Comparison of ENCODE assay signal across 12 cellular contexts in genomic region chr1:201502511-201502857, GRCh38. TPM values are rescaled to one million over a fixed set of nuclear protein-coding genes. Genes with fewer than 3 reads are reported as not detected.
A peak's percentile ranks its signal among the peaks of the same experiment; 100 is the strongest.
DNase-seq lines count a peak whose midpoint lies in the region; ATAC-seq, FAIRE-seq and TF ChIP-seq lines count a peak whose summit lies in the region.
"Had no signal": no experiment of that assay in that cellular context is flagged by ENCODE, and none has a peak within 500 bp of the region (broad histone marks: within the 10 kb centered on the region; RNA-seq: fewer than 3 reads in every experiment).

No MANE protein-coding gene starts in this region.

- no peak for TF ChIP-seq RAD21 in liver (IDR thresholded peaks at IDR 0.05)

- intact Hi-C loops in Calu3 (cut with micrococcal nuclease; ENCODE audit: unreplicated experiment) (no loop called here), ascending aorta (cut with DNase I) (no loop called here)

- H3K36me3 ChIP-seq in ascending aorta: peaks cover 7 to 28% of the 10 kb centered on the region in 2 donors
- no peaks in the 10 kb centered on the region for H3K36me3 ChIP-seq in liver (ENCODE audit: control insufficient read depth in 4 of 4, insufficient read depth in 3 of 4, low read depth in 1 of 4, low read length in 3 of 4)
- H3K36me3 ChIP-seq in small intestine (ENCODE audit: control insufficient read depth in 2 of 2, insufficient read depth in 2 of 2, low read length in 2 of 2): no peaks in the 10 kb centered on the region
- H3K36me3 ChIP-seq: neutrophil had no signal

- peak overlapping the region; percentile 93 to 99 for H3K27ac ChIP-seq in ascending aorta
- peak overlapping the region; percentile 80 to 93 for H3K27ac ChIP-seq in liver (ENCODE audit: low read depth in 1 of 2, low read length in 2 of 2)
- H3K27ac ChIP-seq in small intestine (ENCODE audit: low read depth in 1 of 2, low read length in 1 of 2): peak overlapping the region; percentile 18 to 56
- H3K27ac ChIP-seq: BLaER1, neutrophil had no signal

- H3K4me1 Mint-ChIP-seq in Calu3 (ENCODE audit: low read depth, unreplicated experiment): peaks cover 47% of the 10 kb centered on the region

- H3K4me1 ChIP-seq in ascending aorta (peaks cover 39 to 63% of the 10 kb centered on the region in 2 donors), liver (ENCODE audit: control insufficient read depth in 4 of 4, insufficient read depth in 4 of 4, low read length in 3 of 4) (peaks cover 30 to 92% (median 85%) of the 10 kb centered on the region in 4 donors), small intestine (ENCODE audit: control insufficient read depth in 2 of 2, insufficient read depth in 1 of 2, low read depth in 1 of 2, low read length in 1 of 2) (peaks cover 1 to 10% of the 10 kb centered on the region in 2 donors)

- CTCF ChIA-PET in Calu3 (lab: Charles Lee): interaction anchor here (1.3 to 4.5 kb wide), 8 partner anchors 10 to 67 kb away, joined by 3 to 44 read pairs (median 9); no protein-coding TSS in a partner anchor

- no TSS peak for BruUV-seq in Calu3 (replicated peaks; lab: Mats Ljungman, UMichigan)

- no peak overlapping the region for H3K9ac ChIP-seq in liver (ENCODE audit: low read depth in 1 of 2, low read length in 2 of 2)
- H3K9ac ChIP-seq: BLaER1 had no signal

- no peaks in the 10 kb centered on the region for H3K9me3 Mint-ChIP-seq in Calu3 (ENCODE audit: low read depth, unreplicated experiment)

- FAIRE-seq in small intestine (lab: Jason Lieb, UNC): no peak

- H3K4me3 ChIP-seq in ascending aorta: peak overlapping the region; percentile 17 to 71
- no peak overlapping the region for H3K4me3 ChIP-seq in liver (ENCODE audit: low read depth in 1 of 3, low read length in 3 of 3)
- H3K4me3 ChIP-seq in small intestine (ENCODE audit: low read depth in 1 of 2, low read length in 2 of 2): no peak overlapping the region
- H3K4me3 ChIP-seq: BLaER1 had no signal

- no peak overlapping the region for H3K4me3 Mint-ChIP-seq in Calu3 (ENCODE audit: low read depth, unreplicated experiment)
- H3K4me3 Mint-ChIP-seq: activated CD4-positive, alpha-beta T cell treated with anti-CD3 and anti-CD28 coated beads for 36 hours; activated naive CD8-positive, alpha-beta T cell had no signal

- H3K36me3 Mint-ChIP-seq in Calu3 (ENCODE audit: insufficient read depth, unreplicated experiment): peaks cover 40% of the 10 kb centered on the region
- H3K36me3 Mint-ChIP-seq: activated naive CD8-positive, alpha-beta T cell had no signal

- H3K27me3 ChIP-seq in ascending aorta (no peaks in the 10 kb centered on the region), liver (ENCODE audit: control insufficient read depth in 4 of 4, insufficient read depth in 4 of 4, low read length in 3 of 4) (no peaks in the 10 kb centered on the region), small intestine (ENCODE audit: control insufficient read depth in 2 of 2, insufficient read depth in 2 of 2, low read length in 2 of 2) (no peaks in the 10 kb centered on the region)
- H3K27me3 ChIP-seq: BLaER1, neutrophil had no signal

- no peaks in the 10 kb centered on the region for H3K27me3 Mint-ChIP-seq in Calu3 (ENCODE audit: unreplicated experiment)
- H3K27me3 Mint-ChIP-seq: activated CD4-positive, alpha-beta T cell treated with anti-CD3 and anti-CD28 coated beads for 36 hours; activated naive CD8-positive, alpha-beta T cell had no signal

- H3K9me3 ChIP-seq in ascending aorta (no peaks in the 10 kb centered on the region), liver (ENCODE audit: control insufficient read depth in 4 of 4, low read length in 3 of 4) (no peaks in the 10 kb centered on the region), small intestine (ENCODE audit: control insufficient read depth, low read depth) (no peaks in the 10 kb centered on the region)
- H3K9me3 ChIP-seq: BLaER1, neutrophil had no signal

- DNase-seq in Calu3 (no peak), ascending aorta (ENCODE audit: low spot score in 2 of 2) (no peak), small intestine (no peak), UCSD-AML1 (lab: John Stamatoyannopoulos, UW; ENCODE audit: unreplicated experiment) (no peak), hepatic stellate cell (ENCODE audit: low spot score) (no peak)
- DNase-seq in activated CD4-positive, CD25-positive, alpha-beta regulatory T cell treated with anti-CD3 and anti-CD28 coated beads, Interleukin-2, amount 50 U/mL, for 72 hours: no peak
- DNase-seq: activated CD4-positive, alpha-beta T cell treated with anti-CD3 and anti-CD28 coated beads for 36 hours had no signal

- peak overlapping the region; percentile 92 for H3K27ac Mint-ChIP-seq in Calu3 (ENCODE audit: unreplicated experiment)
- H3K27ac Mint-ChIP-seq: activated CD4-positive, alpha-beta T cell treated with anti-CD3 and anti-CD28 coated beads for 36 hours; activated naive CD8-positive, alpha-beta T cell had no signal

- 53% methylated on average over 3 of the region's 3 CpGs for WGBS in liver
- 54 to 75% (median 65%) methylated on average over 3 of the region's 3 CpGs for WGBS in small intestine, 3 donors

- no peak for TF ChIP-seq CTCF in Calu3 (IDR thresholded peaks at IDR 0.05; ENCODE audit: unreplicated experiment)
- TF ChIP-seq CTCF in ascending aorta (IDR thresholded peaks at IDR 0.05): no peak
- no peak for TF ChIP-seq CTCF in liver (IDR thresholded peaks at IDR 0.05; ENCODE audit: low read depth, low read length, missing input control)

- ATAC-seq in GM18498 (IDR thresholded peaks at IDR 0.05; ENCODE audit: unreplicated experiment): no peak
- ATAC-seq: activated CD4-positive, alpha-beta T cell treated with anti-CD3 and anti-CD28 coated beads for 36 hours had no signal

TF ChIP-seq in liver, 16 proteins besides CTCF, POLR2A, EP300 and RAD21:
- no peak for TF ChIP-seq ATF3 (IDR thresholded peaks at IDR 0.05)
- peak; percentile 4 for TF ChIP-seq NR2F2 (IDR thresholded peaks at IDR 0.05)
- peak in 1 of 2 donors; percentile 3 for TF ChIP-seq RXRA (IDR thresholded peaks at IDR 0.05)
- no peak for TF ChIP-seq EGR1 (IDR thresholded peaks at IDR 0.05; ENCODE audit: low read depth in 2 of 2)
- TF ChIP-seq, protein P1, sequence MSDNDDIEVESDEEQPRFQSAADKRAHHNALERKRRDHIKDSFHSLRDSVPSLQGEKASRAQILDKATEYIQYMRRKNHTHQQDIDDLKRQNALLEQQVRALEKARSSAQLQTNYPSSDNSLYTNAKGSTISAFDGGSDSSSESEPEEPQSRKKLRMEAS (IDR thresholded peaks at IDR 0.05): no peak

RNA-seq across cellular contexts. Expression of gene CSRP1, which starts 4.4 kb away (rescaled TPM):
- 69.9 and 73.5 TPM in 2 replicates for total RNA-seq in Calu3 (2022)
- total RNA-seq in ascending aorta: 948 TPM
- 10 to 100 TPM; 42.7 to 96.9 TPM for total RNA-seq in liver
- 10 to 100 TPM; 49.3 to 87.2 TPM for polyA plus RNA-seq in liver
- 100 to 1,000 TPM in 2 of 3 donors, 10 to 100 TPM in 1; 98.6 to 181 (median 126) TPM for polyA plus RNA-seq in small intestine

RNA-seq across cellular contexts. Expression of gene PHLDA3, which starts 33.5 kb away (rescaled TPM):
- total RNA-seq in Calu3 (2022) (31.1 and 36.7 TPM in 2 replicates), ascending aorta (111 TPM), liver (1 to 10 TPM in 1 of 2 donors, under 1 TPM in 1; 0.67 to 1.4 TPM)
- polyA plus RNA-seq in liver (1 to 10 TPM in 1 of 2 donors, under 1 TPM in 1; 0.36 to 2.2 TPM), small intestine (10 to 100 TPM in 1 of 3 donors, 1 to 10 TPM in 1, under 1 TPM in 1; 0.89 to 13.3 (median 5.7) TPM)

RNA-seq across cellular contexts. Expression of gene NAV1, which starts 36.4 kb away (rescaled TPM):
- total RNA-seq in Calu3 (2022) (13.1 and 24.8 TPM in 2 replicates), ascending aorta (131 TPM), liver (1 to 10 TPM; 1.2 to 2.0 TPM)
- polyA plus RNA-seq in liver (1 to 10 TPM; 1.1 to 1.4 TPM), small intestine (1 to 10 TPM in 1 of 3 donors, under 1 TPM in 2; 0.67 to 6.4 (median 0.81) TPM)

Comparison
In these comparisons a context has a peak if more than half of its experiments do, and no peak if none do; other contexts are left out.
1. H3K27ac ChIP-seq: peak in every context shown above with its lines; median percentile 96 in ascending aorta; 86 in liver; 37 in small intestine.
2. H3K4me3 ChIP-seq: peak in ascending aorta (2 of 2); none in liver (0 of 3) and small intestine (0 of 2).
3. RNA of gene PHLDA3, which starts 33.5 kb away (total RNA-seq): 111 TPM in ascending aorta (single experiment) and 31.1 to 36.7 TPM in Calu3; 0.67 to 1.4 TPM in liver; every median in the first group is over 10 times any median in the second.